ENCODE assay signal across 29 cellular contexts in the genomic region with DNA sequence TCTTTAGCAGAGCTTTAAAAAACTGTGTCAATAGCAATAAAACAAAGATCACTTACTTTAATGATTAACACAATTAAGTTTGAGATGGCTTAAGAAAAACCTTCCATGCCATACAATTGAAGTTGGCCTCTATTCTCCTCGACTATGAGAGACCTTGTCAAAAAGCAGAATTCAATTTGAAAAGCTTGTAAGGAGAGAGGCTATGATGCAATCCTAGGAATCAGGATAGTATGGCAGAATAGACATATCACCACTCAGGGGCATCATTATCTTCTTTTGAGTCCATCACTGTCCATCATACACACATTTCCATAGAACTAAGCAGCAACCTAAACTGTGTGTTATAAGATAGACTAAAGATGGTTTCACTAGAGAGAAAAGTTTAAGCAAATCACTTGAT.
"Had no signal": no experiment of that assay in that cellular context is flagged by ENCODE, and none has a peak within 500 bp of the region (broad histone marks: within the 10 kb centered on the region; RNA-seq: fewer than 3 reads in every experiment).

No MANE protein-coding gene starts in this region.

- H3K4me3 Mint-ChIP-seq: endodermal cell; naive thymus-derived CD4-positive, alpha-beta T cell; nephron progenitor cell; stimulated activated naive CD8-positive, alpha-beta T cell treated with anti-CD3 and anti-CD28 coated beads, Interleukin-15, amount 100 ng/mL, for 72 hours had no signal

- H3K4me1 Mint-ChIP-seq: endodermal cell had no signal

- DNase-seq: dorsolateral prefrontal cortex; effector CD8-positive, alpha-beta T cell; endodermal cell; foreskin fibroblast; heart left ventricle; left cardiac atrium; left lung; mesenchymal stem cell; midbrain; naive thymus-derived CD4-positive, alpha-beta T cell; nephron progenitor cell; nucleus accumbens; right cardiac atrium; stimulated activated CD4-positive, alpha-beta T cell treated with anti-CD3 and anti-CD28 coated beads, Interleukin-12 subunit alpha, Interleukin-12 subunit beta, amount 100 ng/mL, for 4 hours; stimulated activated CD4-positive, alpha-beta T cell treated with anti-CD3 and anti-CD28 coated beads, Interleukin-1b, Interleukin-23, amount 100 ng/mL, for 48 hours; stimulated activated CD4-positive, alpha-beta T cell treated with anti-CD3 and anti-CD28 coated beads, Interleukin-4, amount 100 ng/mL, for 1 hour; stimulated activated CD8-positive, alpha-beta memory T cell treated with anti-CD3 and anti-CD28 coated beads, Interleukin-4, amount 100 ng/mL, for 48 hours; stimulated activated naive CD4-positive, alpha-beta T cell; stimulated activated naive CD8-positive, alpha-beta T cell treated with anti-CD3 and anti-CD28 coated beads, Interleukin-15, amount 100 ng/mL, for 72 hours; transverse colon; upper lobe of right lung; uterus had no signal

- H3K4me1 ChIP-seq: gastroesophageal sphincter, prostate gland, suprapubic skin, transverse colon, uterus had no signal

- H3K9me3 ChIP-seq: gastroesophageal sphincter, heart left ventricle, left lung, prostate gland, suprapubic skin, transverse colon, upper lobe of right lung, uterus had no signal

- ATAC-seq: esophagus mucosa; gastroesophageal sphincter; heart left ventricle; left cardiac atrium; left lung; naive thymus-derived CD4-positive, alpha-beta T cell; right cardiac atrium; stimulated activated naive CD8-positive, alpha-beta T cell treated with anti-CD3 and anti-CD28 coated beads, Interleukin-15, amount 100 ng/mL, for 72 hours; upper lobe of right lung had no signal

- H3K27ac Mint-ChIP-seq: endodermal cell; naive thymus-derived CD4-positive, alpha-beta T cell; nephron progenitor cell had no signal

- H3K79me2 ChIP-seq: hepatocyte had no signal

- H3K4me3 ChIP-seq: dorsolateral prefrontal cortex, gastroesophageal sphincter, heart left ventricle, hepatocyte, left lung, prostate gland, smooth muscle cell, suprapubic skin, transverse colon, upper lobe of right lung, uterus had no signal

- H3K36me3 ChIP-seq: prostate gland, uterus had no signal

- H3K27ac ChIP-seq: dorsolateral prefrontal cortex, epithelial cell of prostate, gastroesophageal sphincter, heart left ventricle, hepatocyte, left lung, prostate gland, suprapubic skin, transverse colon, upper lobe of right lung, uterus had no signal

- H3K27me3 Mint-ChIP-seq: naive thymus-derived CD4-positive, alpha-beta T cell; stimulated activated naive CD8-positive, alpha-beta T cell treated with anti-CD3 and anti-CD28 coated beads, Interleukin-15, amount 100 ng/mL, for 72 hours had no signal

- H3K9me3 Mint-ChIP-seq: endodermal cell; naive thymus-derived CD4-positive, alpha-beta T cell; nephron progenitor cell; stimulated activated naive CD8-positive, alpha-beta T cell treated with anti-CD3 and anti-CD28 coated beads, Interleukin-15, amount 100 ng/mL, for 72 hours had no signal

- H2AFZ ChIP-seq: hepatocyte had no signal

- H3K4me2 ChIP-seq: hepatocyte, smooth muscle cell had no signal

- H3K27me3 ChIP-seq: dorsolateral prefrontal cortex, gastroesophageal sphincter, heart left ventricle, hepatocyte, left lung, suprapubic skin, transverse colon, upper lobe of right lung, uterus had no signal
